ENCODE assay signal across 8 cellular contexts in the genomic region with DNA sequence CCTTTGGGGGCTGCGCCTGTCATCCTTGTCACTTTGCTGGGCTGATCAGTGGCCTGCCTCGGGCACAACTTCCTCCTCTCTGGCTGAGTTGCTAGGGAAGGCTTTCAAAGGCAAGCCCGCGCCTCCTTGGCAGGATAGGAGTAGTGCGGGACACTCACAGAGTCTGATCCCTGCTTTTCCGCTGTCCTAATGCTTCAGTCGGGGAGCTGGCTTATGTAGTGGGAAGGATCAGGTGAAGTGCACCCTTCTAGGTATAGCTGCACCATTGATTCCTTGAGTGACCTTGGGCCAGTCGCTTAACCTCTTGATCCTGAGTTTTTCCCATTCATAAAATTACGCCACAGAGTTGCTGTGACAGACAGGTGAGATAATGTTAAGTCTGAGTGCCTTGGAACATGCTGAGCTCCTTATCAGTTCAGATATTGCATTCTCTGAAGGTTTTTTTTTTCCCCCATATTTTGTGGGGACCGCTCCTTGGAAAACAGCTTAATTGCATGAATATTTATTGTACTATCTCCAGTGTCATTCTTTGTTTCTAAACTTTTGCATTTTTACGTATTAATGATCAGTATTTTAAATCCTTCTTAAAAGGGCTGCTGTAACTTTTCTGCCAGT. TPM values are rescaled to one million over a fixed set of nuclear protein-coding genes. Genes with fewer than 3 reads are reported as not detected.
DNase-seq lines count a peak whose midpoint lies in the region; ATAC-seq, FAIRE-seq and TF ChIP-seq lines count a peak whose summit lies in the region.

No MANE protein-coding gene starts in this region.

- H3K9me3 ChIP-seq in HEK293 (ENCODE audit: control insufficient read depth, insufficient read depth, low read depth, low read length): no peaks in the 10 kb centered on the region
- no peaks in the 10 kb centered on the region for H3K9me3 ChIP-seq in body of pancreas
- no peaks in the 10 kb centered on the region for H3K9me3 ChIP-seq in suprapubic skin

- no peaks in the 10 kb centered on the region for H3K27me3 ChIP-seq in body of pancreas
- H3K27me3 ChIP-seq in suprapubic skin: no peaks in the 10 kb centered on the region

- no peak for TF ChIP-seq EP300 in suprapubic skin (IDR thresholded peaks at IDR 0.05)

- H3K36me3 ChIP-seq in HEK293 (ENCODE audit: control insufficient read depth in 2 of 2, insufficient read depth in 1 of 2, low read length in 2 of 2) (peaks cover 0 to 17% of the 10 kb centered on the region in 2 experiments; a peak in 2 of 3 replicates), body of pancreas (replicated peaks in 1 of 2; ENCODE audit: insufficient read depth in 1 of 2, low read depth in 2 of 2) (no peaks in the 10 kb centered on the region), suprapubic skin (no peaks in the 10 kb centered on the region)

- FAIRE-seq in GM12892 (lab: Jason Lieb, UNC): peak; percentile 48

- intact Hi-C loops in body of pancreas (cut with DNase I) (loop anchor here (10.0 kb wide), 1 partner anchor 71 kb away; a partner anchor contains a TSS), left colon (cut with DNase I, micrococcal nuclease) (loop anchor here in 1 of 2 donors (10.0 kb wide), 1 partner anchor 71 kb away; a partner anchor contains a TSS)

- H3K27ac ChIP-seq in HEK293 (ENCODE audit: extremely low read depth, low read depth, low read length): peak overlapping the region; percentile 84
- H3K27ac ChIP-seq in body of pancreas: peak overlapping the region; percentile 87 to 96 (median 94)
- peak overlapping the region; percentile 96 for H3K27ac ChIP-seq in suprapubic skin

- TF ChIP-seq CTCF in HEK293 (tag by site-specific recombination; IDR thresholded peaks at IDR 0.05): no peak
- TF ChIP-seq CTCF in body of pancreas (IDR thresholded peaks at IDR 0.05): peak in 1 of 7 experiments; percentile 24
- peak in 1 of 2 donors; percentile 3 for TF ChIP-seq CTCF in suprapubic skin (IDR thresholded peaks at IDR 0.05)

- TF ChIP-seq POLR2A in GM12892 (IDR thresholded peaks at IDR 0.05; ENCODE audit: low read depth, low read length): no peak
- TF ChIP-seq POLR2A in body of pancreas (IDR thresholded peaks at IDR 0.05): peak in 2 of 3 donors; percentile 18 to 32
- no peak for TF ChIP-seq POLR2A in suprapubic skin (IDR thresholded peaks at IDR 0.05)

- CTCF ChIA-PET in HEK293 (lab: Yijun Ruan, JAX): interaction anchor here (0.5 to 1.4 kb wide), 9 partner anchors 10 to 220 kb away, joined by 3 to 10 read pairs (median 4); no protein-coding TSS in a partner anchor

- no peaks in the 10 kb centered on the region for H3K4me1 ChIP-seq in HEK293 (ENCODE audit: control insufficient read depth, insufficient read depth, low read length)
- peaks cover 21% of the 10 kb centered on the region for H3K4me1 ChIP-seq in body of pancreas
- peaks cover 32% of the 10 kb centered on the region for H3K4me1 ChIP-seq in suprapubic skin

- 3% methylated on average over 9 to 11 of the region's 11 CpGs for WGBS in body of pancreas, 2 donors
- WGBS in suprapubic skin: 11% methylated on average over 6 of the region's 11 CpGs

- POLR2A ChIA-PET in HEK293 (lab: Yijun Ruan, JAX): interaction anchor here (0.5 to 3.2 kb wide), 18 partner anchors 9 to 404 kb away, joined by 3 to 32 read pairs (median 4); a partner anchor contains a TSS

- H3K4me3 ChIP-seq in HEK293 (ENCODE audit: low read depth, low read length): peak overlapping the region; percentile 88
- peak overlapping the region; percentile 43 to 63 for H3K4me3 ChIP-seq in body of pancreas
- H3K4me3 ChIP-seq in suprapubic skin: peak overlapping the region; percentile 78

- DNase-seq in GM12892 (ENCODE audit: insufficient read length): peak; percentile 22
- DNase-seq in NCI-H69 (lab: John Stamatoyannopoulos, UW): peak; percentile 79
- peak in 1 of 4 donors; percentile 71 for DNase-seq in body of pancreas
- DNase-seq in left colon: peak in 1 of 2 donors; percentile 66
- DNase-seq in suprapubic skin (ENCODE audit: low spot score in 2 of 2): no peak
- no peak for DNase-seq in 8988T
- no peak for DNase-seq in kidney tubule cell (ENCODE audit: low spot score)

- ATAC-seq in body of pancreas (peak; percentile 74), left colon (peak; percentile 73)

TF ChIP-seq in HEK293, 187 proteins besides CTCF, POLR2A, EP300 and RAD21 (continues in another document):
- TF ChIP-seq ZNF266 (tag by site-specific recombination; IDR thresholded peaks at IDR 0.05; ENCODE audit: low read depth) (no peak), GLIS2 (tag by site-specific recombination; IDR thresholded peaks at IDR 0.05) (no peak), SCRT2 (tag by site-specific recombination; IDR thresholded peaks at IDR 0.05) (no peak), IKZF3 (tag by site-specific recombination; IDR thresholded peaks at IDR 0.05) (0 out of 2 replicates have a peak, but pooled peaks have one; percentile 25), ZNF223 (tag by site-specific recombination; IDR thresholded peaks at IDR 0.05) (0 out of 2 replicates have a peak, but pooled peaks have one; percentile 61), ZNF274 (IDR thresholded peaks at IDR 0.05; ENCODE audit: low read length) (no peak), ZNF274 (tag by site-specific recombination; IDR thresholded peaks at IDR 0.05; ENCODE audit: borderline replicate concordance) (no peak), OVOL3 (tag by site-specific recombination; IDR thresholded peaks at IDR 0.05) (no peak), KLF10 (tag by site-specific recombination; IDR thresholded peaks at IDR 0.05) (no peak), ZNF514 (tag by site-specific recombination; IDR thresholded peaks at IDR 0.05) (no peak), ZNF138 (tag by site-specific recombination; IDR thresholded peaks at IDR 0.05; ENCODE audit: borderline replicate concordance) (no peak), ZNF654 (tag by site-specific recombination; IDR thresholded peaks at IDR 0.05; ENCODE audit: low read depth) (no peak), ZBTB8A (tag by site-specific recombination; IDR thresholded peaks at IDR 0.05) (peak; percentile 77)
- TF ChIP-seq, protein P1, sequence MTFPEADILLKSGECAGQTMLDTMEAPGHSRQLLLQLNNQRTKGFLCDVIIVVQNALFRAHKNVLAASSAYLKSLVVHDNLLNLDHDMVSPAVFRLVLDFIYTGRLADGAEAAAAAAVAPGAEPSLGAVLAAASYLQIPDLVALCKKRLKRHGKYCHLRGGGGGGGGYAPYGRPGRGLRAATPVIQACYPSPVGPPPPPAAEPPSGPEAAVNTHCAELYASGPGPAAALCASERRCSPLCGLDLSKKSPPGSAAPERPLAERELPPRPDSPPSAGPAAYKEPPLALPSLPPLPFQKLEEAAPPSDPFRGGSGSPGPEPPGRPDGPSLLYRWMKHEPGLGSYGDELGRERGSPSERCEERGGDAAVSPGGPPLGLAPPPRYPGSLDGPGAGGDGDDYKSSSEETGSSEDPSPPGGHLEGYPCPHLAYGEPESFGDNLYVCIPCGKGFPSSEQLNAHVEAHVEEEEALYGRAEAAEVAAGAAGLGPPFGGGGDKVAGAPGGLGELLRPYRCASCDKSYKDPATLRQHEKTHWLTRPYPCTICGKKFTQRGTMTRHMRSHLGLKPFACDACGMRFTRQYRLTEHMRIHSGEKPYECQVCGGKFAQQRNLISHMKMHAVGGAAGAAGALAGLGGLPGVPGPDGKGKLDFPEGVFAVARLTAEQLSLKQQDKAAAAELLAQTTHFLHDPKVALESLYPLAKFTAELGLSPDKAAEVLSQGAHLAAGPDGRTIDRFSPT (tag by site-specific recombination; IDR thresholded peaks at IDR 0.05): no peak
- TF ChIP-seq, protein P2, sequence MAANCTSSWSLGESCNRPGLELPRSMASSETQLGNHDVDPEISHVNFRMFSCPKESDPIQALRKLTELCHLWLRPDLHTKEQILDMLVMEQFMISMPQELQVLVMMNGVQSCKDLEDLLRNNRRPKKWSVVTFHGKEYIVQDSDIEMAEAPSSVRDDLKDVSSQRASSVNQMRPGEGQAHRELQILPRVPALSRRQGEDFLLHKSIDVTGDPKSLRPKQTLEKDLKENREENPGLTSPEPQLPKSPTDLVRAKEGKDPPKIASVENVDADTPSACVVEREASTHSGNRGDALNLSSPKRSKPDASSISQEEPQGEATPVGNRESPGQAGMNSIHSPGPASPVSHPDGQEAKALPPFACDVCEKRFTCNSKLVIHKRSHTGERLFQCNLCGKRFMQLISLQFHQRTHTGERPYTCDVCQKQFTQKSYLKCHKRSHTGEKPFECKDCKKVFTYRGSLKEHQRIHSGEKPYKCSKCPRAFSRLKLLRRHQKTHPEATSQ (tag by site-specific recombination; IDR thresholded peaks at IDR 0.05): no peak
- TF ChIP-seq, protein P3, sequence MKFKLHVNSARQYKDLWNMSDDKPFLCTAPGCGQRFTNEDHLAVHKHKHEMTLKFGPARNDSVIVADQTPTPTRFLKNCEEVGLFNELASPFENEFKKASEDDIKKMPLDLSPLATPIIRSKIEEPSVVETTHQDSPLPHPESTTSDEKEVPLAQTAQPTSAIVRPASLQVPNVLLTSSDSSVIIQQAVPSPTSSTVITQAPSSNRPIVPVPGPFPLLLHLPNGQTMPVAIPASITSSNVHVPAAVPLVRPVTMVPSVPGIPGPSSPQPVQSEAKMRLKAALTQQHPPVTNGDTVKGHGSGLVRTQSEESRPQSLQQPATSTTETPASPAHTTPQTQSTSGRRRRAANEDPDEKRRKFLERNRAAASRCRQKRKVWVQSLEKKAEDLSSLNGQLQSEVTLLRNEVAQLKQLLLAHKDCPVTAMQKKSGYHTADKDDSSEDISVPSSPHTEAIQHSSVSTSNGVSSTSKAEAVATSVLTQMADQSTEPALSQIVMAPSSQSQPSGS (tag by site-specific recombination; IDR thresholded peaks at IDR 0.05; ENCODE audit: low read depth): no peak

RNA-seq across cellular contexts. Expression of a gene that starts 0.9 kb away (rescaled TPM):
- 34.8 TPM for polyA plus RNA-seq in GM12892 (2012; ENCODE audit: missing spikeins)
- 100 to 1,000 TPM in 1 of 2 donors, 10 to 100 TPM in 1; 54.0 to 167 TPM for total RNA-seq in body of pancreas
- 10 to 100 TPM; 70.6 to 72.2 TPM for total RNA-seq in left colon
- 100 to 1,000 TPM in 1 of 4 donors, 10 to 100 TPM in 3; 68.6 to 123 (median 82.8) TPM for total RNA-seq in suprapubic skin

Comparison
In these comparisons a context has a peak if more than half of its experiments do, and no peak if none do; other contexts are left out.
1. DNase-seq: peak in GM12892 (single experiment) and NCI-H69 (single experiment); none in suprapubic skin (0 of 2), 8988T (single experiment) and kidney tubule cell (single experiment).
2. POLR2A ChIP-seq: peak in body of pancreas (2 of 3); none in GM12892 (single experiment) and suprapubic skin (0 of 2).
3. Peak in every context shown above with its lines, with median percentiles within 50 percentile points of each other: H3K27ac ChIP-seq and H3K4me3 ChIP-seq.